ENCODE assay signal across 19 cellular contexts in genomic region chr10:82691211-82691610, GRCh38.
"Had no signal": no experiment of that assay in that cellular context is flagged by ENCODE, and none has a peak within 500 bp of the region (broad histone marks: within the 10 kb centered on the region; RNA-seq: fewer than 3 reads in every experiment).

No MANE protein-coding gene starts in this region.

- DNase-seq: activated CD4-positive, alpha-beta T cell treated with anti-CD3 and anti-CD28 coated beads for 1 hour; activated CD8-positive, alpha-beta memory T cell treated with anti-CD3 and anti-CD28 coated beads, Interleukin-2, amount 50 U/mL, for 48 hours; activated naive CD4-positive, alpha-beta T cell; activated T-cell treated with anti-CD3 and anti-CD28 coated beads, Interleukin-2, amount 50 U/mL, for 4 hours; endodermal cell; esophagus squamous epithelium; gastrocnemius medialis; lower lobe of right lung; natural killer cell; stimulated activated CD4-positive, alpha-beta T cell treated with anti-CD3 and anti-CD28 coated beads, Interleukin-4, amount 100 ng/mL, for 24 hours; stimulated activated naive CD4-positive, alpha-beta T cell treated with Interleukin-2 at 50 U/mL for 16 hours; T-helper 9 cell; tibial artery had no signal

- H3K4me3 Mint-ChIP-seq: activated naive CD8-positive, alpha-beta T cell; activated T-cell treated with anti-CD3 and anti-CD28 coated beads, Interleukin-2, amount 50 U/mL, for 4 hours; endodermal cell; natural killer cell had no signal

- H3K4me3 ChIP-seq: adrenal gland, coronary artery, esophagus squamous epithelium, gastrocnemius medialis, lower lobe of right lung, prostate gland, right atrium auricular region, tibial artery had no signal

- H3K4me1 Mint-ChIP-seq: endodermal cell, natural killer cell had no signal

- H3K36me3 Mint-ChIP-seq: activated naive CD8-positive, alpha-beta T cell; natural killer cell had no signal

- H3K27me3 Mint-ChIP-seq: activated naive CD8-positive, alpha-beta T cell had no signal

- H3K36me3 ChIP-seq: adrenal gland, esophagus squamous epithelium, gastrocnemius medialis, lower lobe of right lung, prostate gland, right atrium auricular region, tibial artery had no signal

- H3K4me1 ChIP-seq: adrenal gland, esophagus squamous epithelium, gastrocnemius medialis, lower lobe of right lung, prostate gland, right atrium auricular region, tibial artery had no signal

- H3K27me3 ChIP-seq: adrenal gland, esophagus squamous epithelium, gastrocnemius medialis, right atrium auricular region, tibial artery had no signal

- H3K9me3 ChIP-seq: adrenal gland, esophagus squamous epithelium, gastrocnemius medialis, lower lobe of right lung, prostate gland, right atrium auricular region, tibial artery had no signal

- H3K27ac Mint-ChIP-seq: activated naive CD8-positive, alpha-beta T cell; activated T-helper 2 cell treated with anti-CD3 and anti-CD28 coated beads, Interferon-gamma antibody, Interleukin-2, Interleukin-4, amounts not matched to agents 10 μg/mL and 5 μg/mL and 100 μg/mL, durations not matched to agents 14 hours and 24 hours and 36 hours; endodermal cell; natural killer cell had no signal

- H3K27ac ChIP-seq: adrenal gland, coronary artery, esophagus squamous epithelium, gastrocnemius medialis, lower lobe of right lung, prostate gland, right atrium auricular region, tibial artery had no signal
